In genomic region chr10:132599712-132600111, GRCh38 we compare ENCODE assay signal across 17 cellular contexts.
DNase-seq lines count a peak whose midpoint lies in the region; ATAC-seq, FAIRE-seq and TF ChIP-seq lines count a peak whose summit lies in the region.
"Had no signal": no experiment of that assay in that cellular context is flagged by ENCODE, and none has a peak within 500 bp of the region (broad histone marks: within the 10 kb centered on the region; RNA-seq: fewer than 3 reads in every experiment).

No MANE protein-coding gene starts in this region.

- H2AFZ ChIP-seq in neuronal stem cell (ENCODE audit: low read length) = no peak overlapping the region

- peaks cover 5% of the 10 kb centered on the region for H3K79me1 ChIP-seq in neuronal stem cell (ENCODE audit: low read depth, low read length)

- WGBS in neuronal stem cell (ENCODE audit: extremely low coverage in 2 of 2, insufficient read length in 2 of 2, insufficient replicate concordance in 1 of 2), 2 donors = no CpG with 5 or more reads among the region's 3 CpGs
- 96 to 100% methylated on average over 3 of the region's 3 CpGs for WGBS in lower leg skin, 2 donors

- no peak for TF ChIP-seq POLR2A in lower leg skin (IDR thresholded peaks at IDR 0.05)

- H2BK12ac ChIP-seq in neuronal stem cell (ENCODE audit: low read length) = no peak overlapping the region

- H3K27ac ChIP-seq in BLaER1 treated with 17β-estradiol and CSF1 and Interleukin-3, amounts not matched to agents 10 nM and 100 nM = no peak overlapping the region
- H3K27ac ChIP-seq in VCaP = peak overlapping the region; percentile 14; the same call in 1 of the 2 replicates
- H3K27ac ChIP-seq in kidney (ENCODE audit: low read depth in 2 of 2, low read length in 2 of 2) = no peak overlapping the region
- H3K27ac ChIP-seq in neuronal stem cell (replicated peaks; ENCODE audit: low read length) = no peak overlapping the region

- no peak overlapping the region for H4K91ac ChIP-seq in neuronal stem cell (ENCODE audit: low read depth, low read length, poor library complexity)

- H3K4me1 ChIP-seq in BLaER1 treated with 17β-estradiol and CSF1 and Interleukin-3, amounts not matched to agents 10 nM and 100 nM = peaks cover 18 to 45% (median 42%) of the 10 kb centered on the region in 10 experiments
- H3K4me1 ChIP-seq in kidney (ENCODE audit: control insufficient read depth in 1 of 2, insufficient read depth in 1 of 2, low read depth in 1 of 2, low read length in 2 of 2) (peaks cover 0 to 7% of the 10 kb centered on the region in 2 donors), neuronal stem cell (ENCODE audit: control insufficient read depth in 2 of 2, insufficient read depth in 1 of 2, low read depth in 1 of 2, low read length in 2 of 2) (peaks cover 4 to 6% of the 10 kb centered on the region in 2 donors)

- TF ChIP-seq CTCF in VCaP (conservative IDR thresholded peaks at IDR 0.05) (no peak), kidney (IDR thresholded peaks at IDR 0.05; ENCODE audit: borderline replicate concordance, extremely low read depth, insufficient read depth) (no peak), lower leg skin (IDR thresholded peaks at IDR 0.05) (no peak)

- H2BK120ac ChIP-seq in neuronal stem cell (ENCODE audit: low read depth, low read length) = no peak overlapping the region

- no peak overlapping the region for H2BK15ac ChIP-seq in neuronal stem cell (ENCODE audit: low read length)

- DNase-seq in kidney (peak; percentile 41), neuronal stem cell (ENCODE audit: low spot score) (no peak), amniotic stem cell (lab: John Stamatoyannopoulos, UW) (no peak), NAMALWA (ENCODE audit: low spot score) (no peak), lower leg skin (ENCODE audit: low spot score in 2 of 2) (no peak)
- DNase-seq: ACHN; BE2C; CD4-positive, alpha-beta memory T cell; DMS153; DMS79 treated with DMSO at 0.1 percent for 48 hours; GF-D8; H9 had no signal

- no peak for ATAC-seq in GM21447 (IDR thresholded peaks at IDR 0.05; ENCODE audit: unreplicated experiment)

- peak overlapping the region; percentile 4 for H2BK5ac ChIP-seq in neuronal stem cell (ENCODE audit: low read length)

- H3K4ac ChIP-seq in neuronal stem cell (ENCODE audit: low read length) = no peak overlapping the region

- intact Hi-C loops in kidney (cut with DNase I) = no loop called here
- intact Hi-C loops in lower leg skin (cut with DNase I; ENCODE audit: low total_unique reads) = no loop called here

- peaks cover 54 to 70% (median 61%) of the 10 kb centered on the region in 11 experiments for H3K9me3 ChIP-seq in BLaER1 treated with 17β-estradiol and CSF1 and Interleukin-3, amounts not matched to agents 10 nM and 100 nM (replicated peaks in 1 of 11)
- H3K9me3 ChIP-seq in kidney (ENCODE audit: control insufficient read depth in 1 of 2, low read length in 2 of 2) (peaks cover 0 to 4% of the 10 kb centered on the region in 2 donors), neuronal stem cell (replicated peaks in 1 of 2; ENCODE audit: control insufficient read depth in 2 of 2, insufficient read depth in 1 of 2, low read depth in 1 of 2, low read length in 2 of 2) (peaks cover 17 to 38% of the 10 kb centered on the region in 2 donors)
- H3K9me3 ChIP-seq: BE2C had no signal

- H3K4me3 ChIP-seq in BLaER1 treated with 17β-estradiol and CSF1 and Interleukin-3, amounts not matched to agents 10 nM and 100 nM = peak overlapping the region in 6 of 10 experiments; percentile 4 to 50 (median 27); a peak in 6 of 20 replicates
- H3K4me3 ChIP-seq in kidney (ENCODE audit: low read length in 2 of 2) (no peak overlapping the region), neuronal stem cell (ENCODE audit: low read length in 2 of 2) (no peak overlapping the region), lower leg skin (ENCODE audit: low read depth, poor library complexity, severe bottlenecking) (no peak overlapping the region)

- peaks cover 0 to 14% (median 0%) of the 10 kb centered on the region in 11 experiments; a peak in 4 of 22 replicates for H3K27me3 ChIP-seq in BLaER1 treated with 17β-estradiol and CSF1 and Interleukin-3, amounts not matched to agents 10 nM and 100 nM
- H3K27me3 ChIP-seq in neuronal stem cell (ENCODE audit: control insufficient read depth in 3 of 3, insufficient read depth in 3 of 3, low read depth in 1 of 3, low read length in 3 of 3) = no peaks in the 10 kb centered on the region
- H3K27me3 ChIP-seq: BE2C had no signal

- no peak overlapping the region for H3K9ac ChIP-seq in BLaER1 treated with 17β-estradiol and CSF1 and Interleukin-3, amounts not matched to agents 10 nM and 100 nM
- H3K9ac ChIP-seq in kidney (ENCODE audit: low read length in 2 of 2) = no peak overlapping the region
- no peak overlapping the region for H3K9ac ChIP-seq in neuronal stem cell (ENCODE audit: low read depth, low read length, poor library complexity)

- peaks cover 15 to 50% (median 26%) of the 10 kb centered on the region in 11 experiments; a peak in 21 of 22 replicates for H3K36me3 ChIP-seq in BLaER1 treated with 17β-estradiol and CSF1 and Interleukin-3, amounts not matched to agents 10 nM and 100 nM
- H3K36me3 ChIP-seq in kidney (ENCODE audit: control insufficient read depth in 1 of 2, insufficient read depth in 2 of 2, low read length in 2 of 2) = no peaks in the 10 kb centered on the region
- no peaks in the 10 kb centered on the region for H3K36me3 ChIP-seq in neuronal stem cell (replicated peaks in 1 of 2; ENCODE audit: control insufficient read depth in 2 of 2, insufficient read depth in 2 of 2, low read length in 2 of 2)
- H3K36me3 ChIP-seq: BE2C had no signal

- H3K23ac ChIP-seq in neuronal stem cell (ENCODE audit: low read depth, low read length, poor library complexity) = no peak overlapping the region

- no peak overlapping the region for H3K18ac ChIP-seq in neuronal stem cell (ENCODE audit: low read length)

- H3K14ac ChIP-seq in neuronal stem cell (ENCODE audit: low read length) = no peak overlapping the region

- no peak overlapping the region for H3K4me2 ChIP-seq in BLaER1 treated with 17β-estradiol and CSF1 and Interleukin-3, amounts not matched to agents 10 nM and 100 nM
- no peak overlapping the region for H3K4me2 ChIP-seq in neuronal stem cell (ENCODE audit: insufficient read depth, low read length, poor library complexity, severe bottlenecking)

- no peak overlapping the region for H4K8ac ChIP-seq in neuronal stem cell (ENCODE audit: low read depth, low read length)

- no peak for FAIRE-seq in kidney (lab: Jason Lieb, UNC)
- FAIRE-seq: A204.1, H1 had no signal

- H4K20me1 ChIP-seq in BLaER1 treated with 17β-estradiol and CSF1 and Interleukin-3, amounts not matched to agents 10 nM and 100 nM = peaks cover 8 to 54% (median 30%) of the 10 kb centered on the region in 11 experiments; a peak in 15 of 22 replicates

- no peak overlapping the region for H2AK5ac ChIP-seq in neuronal stem cell (ENCODE audit: low read depth, low read length)

Comparison
In these comparisons a context has a peak if more than half of its experiments do, and no peak if none do; other contexts are left out.
1. H3K4me3 ChIP-seq: peak in BLaER1 treated with 17β-estradiol and CSF1 and Interleukin-3, amounts not matched to agents 10 nM and 100 nM (6 of 10); none in kidney (0 of 2), neuronal stem cell (0 of 2) and lower leg skin (single experiment).